Comparison of ENCODE assay signal across 24 cellular contexts in the genomic region with DNA sequence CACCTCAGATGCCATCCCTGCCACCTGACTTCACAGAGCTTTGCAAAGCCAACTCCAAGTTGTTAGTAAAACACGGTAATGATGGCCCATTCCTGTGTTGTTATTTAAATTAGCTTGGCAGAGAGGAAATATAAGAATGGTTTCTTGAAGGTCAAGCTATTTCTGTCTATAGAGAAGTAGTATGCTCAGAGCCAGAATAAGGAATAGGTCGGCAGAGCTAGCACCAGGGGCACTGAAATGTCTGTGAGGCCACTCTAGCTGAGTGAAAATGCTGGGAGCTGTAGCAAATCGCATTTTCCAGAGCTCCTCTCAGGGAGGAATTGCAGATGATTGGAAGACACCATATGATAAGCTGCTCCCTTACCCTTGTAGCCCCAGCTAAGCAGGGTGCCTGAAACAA.
DNase-seq lines count a peak whose midpoint lies in the region; ATAC-seq and TF ChIP-seq lines count a peak whose summit lies in the region.
"Had no signal": no experiment of that assay in that cellular context is flagged by ENCODE, and none has a peak within 500 bp of the region (broad histone marks: within the 10 kb centered on the region; RNA-seq: fewer than 3 reads in every experiment).

No MANE protein-coding gene starts in this region.

- H3K27me3 Mint-ChIP-seq in WTC11 (ENCODE audit: low read depth) (no peaks in the 10 kb centered on the region), type B pancreatic cell (no peaks in the 10 kb centered on the region)
- peaks cover 0 to 8% (median 4%) of the 10 kb centered on the region in 5 donors for H3K27me3 Mint-ChIP-seq in naive thymus-derived CD4-positive, alpha-beta T cell
- H3K27me3 Mint-ChIP-seq: CD4-positive, CD25-positive, alpha-beta regulatory T cell; CD8-positive, alpha-beta memory T cell had no signal

- intact Hi-C loops in esophagus squamous epithelium (cut with DNase I): no loop called here
- intact Hi-C loops in naive thymus-derived CD4-positive, alpha-beta T cell (cut with micrococcal nuclease): no loop called here

- H3K27ac Mint-ChIP-seq in WTC11 (no peak overlapping the region; the same call in 1 of the 2 replicates), type B pancreatic cell (peak overlapping the region; percentile 92)
- H3K27ac Mint-ChIP-seq in naive thymus-derived CD4-positive, alpha-beta T cell: no peak overlapping the region
- H3K27ac Mint-ChIP-seq: CD14-positive monocyte; CD4-positive, alpha-beta memory T cell; CD4-positive, CD25-positive, alpha-beta regulatory T cell; CD8-positive, alpha-beta memory T cell had no signal

- no peak for TF ChIP-seq POLR2A in esophagus squamous epithelium (IDR thresholded peaks at IDR 0.05)

- H3K4me1 ChIP-seq in esophagus squamous epithelium: peaks cover 7 to 27% (median 9%) of the 10 kb centered on the region in 3 donors
- H3K4me1 ChIP-seq in naive thymus-derived CD4-positive, alpha-beta T cell (ENCODE audit: control insufficient read depth in 2 of 2, insufficient read depth in 2 of 2, low read length in 2 of 2): no peaks in the 10 kb centered on the region
- H3K4me1 ChIP-seq: BE2C, BLaER1 had no signal

- peaks cover 9% of the 10 kb centered on the region; the same call in 1 of the 2 replicates for H3K4me1 Mint-ChIP-seq in WTC11
- no peaks in the 10 kb centered on the region for H3K4me1 Mint-ChIP-seq in type B pancreatic cell (ENCODE audit: unreplicated experiment)
- no peaks in the 10 kb centered on the region for H3K4me1 Mint-ChIP-seq in naive thymus-derived CD4-positive, alpha-beta T cell
- H3K4me1 Mint-ChIP-seq: CD14-positive monocyte; CD4-positive, alpha-beta memory T cell; CD4-positive, CD25-positive, alpha-beta regulatory T cell; CD8-positive, alpha-beta memory T cell had no signal

- peak; percentile 24; the same call in 1 of the 2 replicates for ATAC-seq in WTC11
- no peak for ATAC-seq in naive thymus-derived CD4-positive, alpha-beta T cell
- ATAC-seq: GM12878 had no signal

- no peaks in the 10 kb centered on the region for H3K9me3 ChIP-seq in esophagus squamous epithelium
- no peaks in the 10 kb centered on the region for H3K9me3 ChIP-seq in naive thymus-derived CD4-positive, alpha-beta T cell (ENCODE audit: control insufficient read depth in 2 of 3, low read length in 3 of 3)
- H3K9me3 ChIP-seq: BE2C, BLaER1 had no signal

- DNase-seq in WTC11 (ENCODE audit: low spot score): no peak
- no peak for DNase-seq in esophagus squamous epithelium (lab: John Stamatoyannopoulos, UW)
- DNase-seq in type B pancreatic cell (ENCODE audit: extremely low spot score, unreplicated experiment): no peak
- no peak for DNase-seq in naive thymus-derived CD4-positive, alpha-beta T cell
- no peak for DNase-seq in NCI-H69 (lab: John Stamatoyannopoulos, UW)
- DNase-seq in activated effector memory CD4-positive, alpha-beta T cell treated with Interleukin-2 at 50 U/mL for 16 hours: no peak
- DNase-seq: 8988T; ACHN; BE2C; C1 segment of cervical spinal cord; CD4-positive, alpha-beta memory T cell; CD4-positive, CD25-positive, alpha-beta regulatory T cell; CD8-positive, alpha-beta memory T cell; COR-L47; DMS 273 treated with DMSO at 0.1 percent for 48 hours; DMS153; DMS53; DMS79; DND-41; EL; GDM1 had no signal

- CTCF ChIA-PET in WTC11 (lab: Charles Lee): interaction anchor here (1.0 kb wide), 1 partner anchor 32 kb away, joined by 3 read pairs; no protein-coding TSS in a partner anchor
- CTCF ChIA-PET in naive thymus-derived CD4-positive, alpha-beta T cell (lab: Charles Lee): interaction anchor here (0.6 kb wide), 1 partner anchor 1337 kb away, joined by 3 read pairs; no protein-coding TSS in a partner anchor

- 73 to 79% methylated on average over 3 of the region's 3 CpGs for WGBS in esophagus squamous epithelium, 2 donors

- no peak for TF ChIP-seq CTCF in WTC11 (IDR thresholded peaks at IDR 0.05)
- TF ChIP-seq CTCF in esophagus squamous epithelium (IDR thresholded peaks at IDR 0.05): no peak
- TF ChIP-seq CTCF in type B pancreatic cell (conservative IDR thresholded peaks at IDR 0.05): no peak

- peak overlapping the region in 3 of 4 donors; percentile 66 to 76 (median 68) for H3K27ac ChIP-seq in esophagus squamous epithelium
- H3K27ac ChIP-seq in naive thymus-derived CD4-positive, alpha-beta T cell (ENCODE audit: low read depth, low read length): no peak overlapping the region
- H3K27ac ChIP-seq: BLaER1 had no signal

- H3K9me3 Mint-ChIP-seq in WTC11 (peaks cover 2% of the 10 kb centered on the region; the same call in 1 of the 2 replicates), type B pancreatic cell (no peaks in the 10 kb centered on the region)
- H3K9me3 Mint-ChIP-seq in naive thymus-derived CD4-positive, alpha-beta T cell: peaks cover 0 to 2% (median 0%) of the 10 kb centered on the region in 11 donors
- H3K9me3 Mint-ChIP-seq: CD4-positive, alpha-beta memory T cell; CD4-positive, CD25-positive, alpha-beta regulatory T cell had no signal

- H3K27me3 ChIP-seq in esophagus squamous epithelium: no peaks in the 10 kb centered on the region
- no peaks in the 10 kb centered on the region for H3K27me3 ChIP-seq in naive thymus-derived CD4-positive, alpha-beta T cell (ENCODE audit: control insufficient read depth in 2 of 2, insufficient read depth in 2 of 2, low read length in 2 of 2)
- H3K27me3 ChIP-seq: BE2C, BLaER1 had no signal

- POLR2A ChIA-PET in WTC11 (lab: Charles Lee): no interaction called here
- POLR2A ChIA-PET in naive thymus-derived CD4-positive, alpha-beta T cell (lab: Charles Lee): no interaction called here

- H3K4me3 ChIP-seq in esophagus squamous epithelium: no peak overlapping the region
- no peak overlapping the region for H3K4me3 ChIP-seq in naive thymus-derived CD4-positive, alpha-beta T cell (ENCODE audit: low read length)
- H3K4me3 ChIP-seq: BLaER1, GM12878 had no signal

- no peaks in the 10 kb centered on the region for H3K36me3 Mint-ChIP-seq in WTC11
- H3K36me3 Mint-ChIP-seq in type B pancreatic cell: no peaks in the 10 kb centered on the region
- H3K36me3 Mint-ChIP-seq in naive thymus-derived CD4-positive, alpha-beta T cell: no peaks in the 10 kb centered on the region
- H3K36me3 Mint-ChIP-seq: CD14-positive monocyte; CD4-positive, alpha-beta memory T cell; CD4-positive, CD25-positive, alpha-beta regulatory T cell; CD8-positive, alpha-beta memory T cell had no signal

- H3K36me3 ChIP-seq in esophagus squamous epithelium: no peaks in the 10 kb centered on the region
- no peaks in the 10 kb centered on the region for H3K36me3 ChIP-seq in naive thymus-derived CD4-positive, alpha-beta T cell (ENCODE audit: control insufficient read depth in 2 of 3, insufficient read depth in 3 of 3, low read length in 3 of 3)
- H3K36me3 ChIP-seq: BE2C, BLaER1 had no signal

- H3K4me3 Mint-ChIP-seq in WTC11 (no peak overlapping the region), type B pancreatic cell (no peak overlapping the region)
- H3K4me3 Mint-ChIP-seq in naive thymus-derived CD4-positive, alpha-beta T cell: no peak overlapping the region
- H3K4me3 Mint-ChIP-seq: CD14-positive monocyte; CD4-positive, alpha-beta memory T cell; CD4-positive, CD25-positive, alpha-beta regulatory T cell; CD8-positive, alpha-beta memory T cell had no signal

TF ChIP-seq in WTC11, 78 proteins besides CTCF, POLR2A, EP300 and RAD21:
- no peak for TF ChIP-seq GTF2I (CRISPR knock-in tag; conservative IDR thresholded peaks at IDR 0.05)
